ENCODE assay signal across 29 cellular contexts in the genomic region with DNA sequence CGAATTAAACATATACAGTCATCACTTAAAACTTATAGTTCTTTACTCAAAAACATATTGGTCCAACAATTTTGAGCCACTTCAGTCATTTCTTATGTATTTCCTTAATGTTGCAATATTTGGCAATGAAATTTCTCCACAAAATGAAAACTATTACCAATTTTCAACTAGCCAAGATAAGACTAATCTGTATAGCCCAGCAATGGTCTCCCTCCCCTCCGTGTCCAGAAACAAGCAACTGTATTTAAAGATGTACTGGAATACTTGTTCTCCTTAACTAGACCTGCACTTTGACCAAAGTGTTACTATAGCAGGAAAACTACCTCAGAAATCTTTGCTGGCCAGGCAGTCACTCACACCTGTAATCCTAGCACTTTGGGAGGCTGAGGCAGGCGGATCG. TPM values are rescaled to one million over a fixed set of nuclear protein-coding genes. Genes with fewer than 3 reads are reported as not detected.
DNase-seq lines count a peak whose midpoint lies in the region; ATAC-seq and TF ChIP-seq lines count a peak whose summit lies in the region.
"Had no signal": no experiment of that assay in that cellular context is flagged by ENCODE, and none has a peak within 500 bp of the region (broad histone marks: within the 10 kb centered on the region; RNA-seq: fewer than 3 reads in every experiment).

No MANE protein-coding gene starts in this region.

- no peaks in the 10 kb centered on the region for H3K79me1 ChIP-seq in trophoblast cell (ENCODE audit: low read length)

- H3K4me3 Mint-ChIP-seq in T-helper 17 cell (no peak overlapping the region), endodermal cell (no peak overlapping the region)
- H3K4me3 Mint-ChIP-seq: activated T-cell treated with anti-CD3 and anti-CD28 coated beads, Interleukin-2, amount 50 U/mL, for 4 hours; B cell; CD8-positive, alpha-beta memory T cell; central memory CD8-positive, alpha-beta T cell; natural killer cell treated with Interleukin-12 subunit alpha and Interleukin-12 subunit beta and Interleukin-15 and Interleukin-18, amount 100 ng/mL, for 72 hours had no signal

- H3K9ac ChIP-seq in GM23248 (no peak overlapping the region; the same call in 1 of the 2 replicates), endodermal cell (ENCODE audit: extremely low read depth, low read length, poor library complexity, severe bottlenecking) (no peak overlapping the region), trophoblast cell (ENCODE audit: low read length) (no peak overlapping the region), colonic mucosa (ENCODE audit: low read depth in 2 of 2, low read length in 2 of 2) (no peak overlapping the region)

- 76 to 78% methylated on average over 4 of the region's 4 CpGs for WGBS in GM23248 (ENCODE audit: low coverage in 1 of 2, low lambda C conversion rate in 2 of 2, missing lambda C conversion rate in 2 of 2), 2 experiments
- WGBS in endodermal cell (ENCODE audit: insufficient coverage in 1 of 2, insufficient read length in 1 of 2), 2 experiments, result 90 to 98% methylated on average over 2 to 4 of the region's 4 CpGs
- no CpG with 5 or more reads among the region's 4 CpGs for WGBS in trophoblast cell (ENCODE audit: extremely low coverage, insufficient coverage, insufficient read length)

- POLR2A ChIA-PET in A673 (lab: Charles Lee; ENCODE audit: low non-redundant PET), result no interaction called here

- no peak overlapping the region for H4K8ac ChIP-seq in trophoblast cell (ENCODE audit: low read depth, low read length)

- CTCF ChIA-PET in A673 (lab: Charles Lee), result no interaction called here

- ATAC-seq in T-helper 17 cell, result no peak
- ATAC-seq in activated naive CD4-positive, alpha-beta T cell treated with anti-CD3 and anti-CD28 coated beads, Interleukin-2, amount 50 U/mL, for 72 hours, result no peak
- ATAC-seq: activated T-cell treated with anti-CD3 and anti-CD28 coated beads, Interleukin-2, amount 50 U/mL, for 4 hours; mucosa of descending colon; natural killer cell treated with Interleukin-12 subunit alpha and Interleukin-12 subunit beta and Interleukin-15 and Interleukin-18, amount 100 ng/mL, for 72 hours; Right ventricle myocardium inferior had no signal

- TF ChIP-seq CTCF in endodermal cell (conservative IDR thresholded peaks at IDR 0.05) (no peak), colonic mucosa (IDR thresholded peaks at IDR 0.05) (no peak), A673 (conservative IDR thresholded peaks at IDR 0.05; ENCODE audit: low read depth, low read length) (no peak)

- intact Hi-C loops in colonic mucosa (cut with DNase I) (no loop called here), A673 (cut with micrococcal nuclease; ENCODE audit: unreplicated experiment) (no loop called here)

- H3K4me3 ChIP-seq in GM23248, result no peak overlapping the region
- H3K4me3 ChIP-seq in endodermal cell (ENCODE audit: low read length), result no peak overlapping the region
- no peak overlapping the region for H3K4me3 ChIP-seq in trophoblast cell (ENCODE audit: low read depth, low read length)
- no peak overlapping the region for H3K4me3 ChIP-seq in colonic mucosa
- no peak overlapping the region for H3K4me3 ChIP-seq in A673 (ENCODE audit: low read depth, low read length, poor library complexity, severe bottlenecking)
- H3K4me3 ChIP-seq: lung, mucosa of descending colon, suprapubic skin had no signal

- H3K36me3 ChIP-seq in GM23248 (ENCODE audit: low read depth) (peaks cover 15% of the 10 kb centered on the region), endodermal cell (ENCODE audit: control insufficient read depth, insufficient read depth, low read length) (peaks cover 60% of the 10 kb centered on the region), trophoblast cell (ENCODE audit: control insufficient read depth in 1 of 2, insufficient read depth in 2 of 2, low read length in 2 of 2) (peaks cover 15% of the 10 kb centered on the region in 2 experiments), colonic mucosa (no peaks in the 10 kb centered on the region), A673 (ENCODE audit: insufficient read depth, low read length, poor library complexity, severe bottlenecking) (peaks cover 3% of the 10 kb centered on the region)

- no peak overlapping the region for H2AFZ ChIP-seq in GM23248
- no peak overlapping the region for H2AFZ ChIP-seq in trophoblast cell (ENCODE audit: insufficient read depth, low read length, poor library complexity)

- H3K4me1 ChIP-seq in GM23248 (ENCODE audit: insufficient read depth), result peaks cover 52% of the 10 kb centered on the region
- H3K4me1 ChIP-seq in endodermal cell (ENCODE audit: control insufficient read depth, insufficient read depth, low read length), result peaks cover 4% of the 10 kb centered on the region
- H3K4me1 ChIP-seq in trophoblast cell (ENCODE audit: control insufficient read depth in 1 of 2, insufficient read depth in 2 of 2, low read length in 2 of 2), result peaks cover 0 to 5% of the 10 kb centered on the region in 2 experiments
- peaks cover 2% of the 10 kb centered on the region for H3K4me1 ChIP-seq in colonic mucosa
- no peaks in the 10 kb centered on the region for H3K4me1 ChIP-seq in A673 (ENCODE audit: insufficient read depth, low read length, poor library complexity, severe bottlenecking)

- no peaks in the 10 kb centered on the region for H3K27me3 Mint-ChIP-seq in T-helper 17 cell
- H3K27me3 Mint-ChIP-seq in endodermal cell (ENCODE audit: insufficient read depth), result no peaks in the 10 kb centered on the region
- H3K27me3 Mint-ChIP-seq: B cell; central memory CD8-positive, alpha-beta T cell; natural killer cell treated with Interleukin-12 subunit alpha and Interleukin-12 subunit beta and Interleukin-15 and Interleukin-18, amount 100 ng/mL, for 72 hours had no signal

- no peak overlapping the region for H4K91ac ChIP-seq in trophoblast cell (ENCODE audit: low read depth, low read length)

- no peaks in the 10 kb centered on the region for H3K9me2 ChIP-seq in GM23248 (ENCODE audit: insufficient read depth)

- H4K12ac ChIP-seq in trophoblast cell (ENCODE audit: low read depth, low read length), result no peak overlapping the region

- DNase-seq in GM23248, result no peak
- no peak for DNase-seq in T-helper 17 cell
- DNase-seq in endodermal cell, result no peak
- no peak for DNase-seq in trophoblast cell
- DNase-seq in activated naive CD4-positive, alpha-beta T cell treated with anti-CD3 and anti-CD28 coated beads, Interleukin-2, amount 50 U/mL, for 72 hours (ENCODE audit: low spot score in 2 of 2), result no peak
- DNase-seq in colonic mucosa, result no peak
- no peak for DNase-seq in A673 (ENCODE audit: low spot score)
- DNase-seq: ACHN; activated CD4-positive, alpha-beta T cell treated with anti-CD3 and anti-CD28 coated beads for 48 hours; activated CD8-positive, alpha-beta memory T cell treated with anti-CD3 and anti-CD28 coated beads for 24 hours; activated T-cell treated with anti-CD3 and anti-CD28 coated beads, Interleukin-2, amount 50 U/mL, for 4 hours; CD8-positive, alpha-beta memory T cell; dermis blood vessel endothelial cell; hypothalamus; mucosa of descending colon; NCI-H1436; NCI-H2081; NCI-H524 treated with DMSO at 0.1 percent for 48 hours; NK-92 treated with Interleukin-12 subunit alpha and Interleukin-12 subunit beta, amount 100 ng/mL, for 24 hours; stimulated activated naive CD4-positive, alpha-beta T cell; WERI-Rb-1 had no signal

- no peaks in the 10 kb centered on the region for H3K9me3 Mint-ChIP-seq in endodermal cell
- H3K9me3 Mint-ChIP-seq in activated naive CD4-positive, alpha-beta T cell treated with anti-CD3 and anti-CD28 coated beads, Interleukin-2, amount 50 U/mL, for 72 hours, result no peaks in the 10 kb centered on the region
- H3K9me3 Mint-ChIP-seq: activated T-cell treated with anti-CD3 and anti-CD28 coated beads, Interleukin-2, amount 50 U/mL, for 4 hours; CD8-positive, alpha-beta memory T cell; central memory CD8-positive, alpha-beta T cell; natural killer cell treated with Interleukin-12 subunit alpha and Interleukin-12 subunit beta and Interleukin-15 and Interleukin-18, amount 100 ng/mL, for 72 hours had no signal

- peak overlapping the region; percentile 66 for H3K27ac Mint-ChIP-seq in T-helper 17 cell
- peak overlapping the region; percentile 30 for H3K27ac Mint-ChIP-seq in endodermal cell
- no peak overlapping the region for H3K27ac Mint-ChIP-seq in activated naive CD4-positive, alpha-beta T cell treated with anti-CD3 and anti-CD28 coated beads, Interleukin-2, amount 50 U/mL, for 72 hours
- H3K27ac Mint-ChIP-seq: B cell; natural killer cell treated with Interleukin-12 subunit alpha and Interleukin-12 subunit beta and Interleukin-15 and Interleukin-18, amount 100 ng/mL, for 72 hours had no signal

- BruUV-seq in A673 (replicated peaks; lab: Mats Ljungman, UMichigan), result no TSS peak

- no peak overlapping the region for H3K18ac ChIP-seq in trophoblast cell (ENCODE audit: low read length)

- in situ Hi-C loops in GM23248 (cut with MboI), result no loop called here

- peaks cover 62% of the 10 kb centered on the region for H3F3A ChIP-seq in GM23248 (ENCODE audit: insufficient read depth)

- H3K79me2 ChIP-seq in GM23248 (ENCODE audit: insufficient read depth) (peaks cover 100% of the 10 kb centered on the region), trophoblast cell (ENCODE audit: control insufficient read depth, insufficient read depth, low read length, poor library complexity) (peaks cover 19% of the 10 kb centered on the region)

- H3K27ac ChIP-seq in GM23248 (peak overlapping the region; percentile 23; the same call in 1 of the 2 replicates), endodermal cell (ENCODE audit: low read depth, low read length) (no peak overlapping the region), trophoblast cell (ENCODE audit: low read depth, low read length) (no peak overlapping the region), colonic mucosa (no peak overlapping the region), A673 (ENCODE audit: low read depth, low read length, poor library complexity, severe bottlenecking) (no peak overlapping the region)
- H3K27ac ChIP-seq: HL-60, suprapubic skin, WERI-Rb-1 had no signal

- H3K9me3 ChIP-seq in GM23248 (ENCODE audit: low read depth) (no peaks in the 10 kb centered on the region), T-helper 17 cell (ENCODE audit: control insufficient read depth, low read length, poor library complexity, severe bottlenecking) (no peaks in the 10 kb centered on the region), endodermal cell (ENCODE audit: control insufficient read depth, low read length) (no peaks in the 10 kb centered on the region), trophoblast cell (ENCODE audit: insufficient read depth, low read depth, low read length) (no peaks in the 10 kb centered on the region), colonic mucosa (no peaks in the 10 kb centered on the region), A673 (ENCODE audit: low read depth, low read length, poor library complexity, severe bottlenecking) (no peaks in the 10 kb centered on the region)
- H3K9me3 ChIP-seq: mucosa of descending colon, suprapubic skin had no signal

- no peaks in the 10 kb centered on the region for H3K27me3 ChIP-seq in GM23248 (replicated peaks; ENCODE audit: insufficient read depth)
- H3K27me3 ChIP-seq in endodermal cell (ENCODE audit: control insufficient read depth, insufficient read depth, low read length, poor library complexity, severe bottlenecking), result no peaks in the 10 kb centered on the region
- H3K27me3 ChIP-seq in trophoblast cell (ENCODE audit: insufficient read depth, low read length), result no peaks in the 10 kb centered on the region
- no peaks in the 10 kb centered on the region for H3K27me3 ChIP-seq in colonic mucosa
- no peaks in the 10 kb centered on the region for H3K27me3 ChIP-seq in A673 (replicated peaks; ENCODE audit: insufficient read depth, low read depth, low read length, poor library complexity)
- H3K27me3 ChIP-seq: suprapubic skin had no signal

- H4K20me1 ChIP-seq in GM23248 (ENCODE audit: insufficient read depth), result peaks cover 65% of the 10 kb centered on the region

- H3K4me1 Mint-ChIP-seq in T-helper 17 cell (peaks cover 30% of the 10 kb centered on the region), endodermal cell (peaks cover 12% of the 10 kb centered on the region)

- H3K36me3 Mint-ChIP-seq in T-helper 17 cell (ENCODE audit: low read depth) (peaks cover 2% of the 10 kb centered on the region), endodermal cell (ENCODE audit: low read depth) (peaks cover 49% of the 10 kb centered on the region)
- H3K36me3 Mint-ChIP-seq in activated naive CD4-positive, alpha-beta T cell treated with anti-CD3 and anti-CD28 coated beads, Interleukin-2, amount 50 U/mL, for 72 hours, result peaks cover 0 to 9% of the 10 kb centered on the region in 2 donors

- no peak overlapping the region for H2BK5ac ChIP-seq in trophoblast cell (ENCODE audit: low read depth, low read length, poor library complexity)

- no peak overlapping the region for H2BK12ac ChIP-seq in trophoblast cell (ENCODE audit: low read length)

- H2AK5ac ChIP-seq in trophoblast cell (ENCODE audit: low read length), result no peak overlapping the region

- peak overlapping the region; percentile 4 for H3K4me2 ChIP-seq in GM23248 (ENCODE audit: unreplicated experiment)
- no peak overlapping the region for H3K4me2 ChIP-seq in trophoblast cell (ENCODE audit: low read length)

- no peak overlapping the region for H3K14ac ChIP-seq in trophoblast cell (ENCODE audit: low read length)

- no peak overlapping the region for H3K23ac ChIP-seq in trophoblast cell (ENCODE audit: low read length)

- peak overlapping the region; percentile 88 for H3K4ac ChIP-seq in trophoblast cell (ENCODE audit: low read depth, low read length)

- no peak overlapping the region for H2BK120ac ChIP-seq in trophoblast cell (ENCODE audit: insufficient read depth, low read length, poor library complexity)

RNA-seq across cellular contexts. Expression of a gene that starts 9.2 kb away (rescaled TPM):
- 346 and 371 TPM in 2 replicates for total RNA-seq in GM23248 (2014; rRNA removed; shearing (Covaris generic))
- polyA plus RNA-seq in GM23248 (2016; fragmentation: Nextera tagmentation; extraction: Ambion mirVana), result 743 and 770 TPM in 2 replicates
- total RNA-seq in T-helper 17 cell, result 10 to 100 TPM; 69.0 to 71.3 TPM
- total RNA-seq in endodermal cell, result 100 to 1,000 TPM; 176 to 188 TPM
- 184 TPM for polyA plus RNA-seq in endodermal cell (2013, experiment 1 of 2)
- 182 TPM for polyA plus RNA-seq in endodermal cell (2013, experiment 2 of 2)
- 324 and 347 TPM in 2 replicates for polyA plus RNA-seq in trophoblast cell (2013)
- total RNA-seq in activated naive CD4-positive, alpha-beta T cell treated with anti-CD3 and anti-CD28 coated beads, Interleukin-2, amount 50 U/mL, for 72 hours, result 10 to 100 TPM; 51.7 to 75.5 TPM
- 100 to 1,000 TPM; 213 to 250 TPM for total RNA-seq in colonic mucosa
- total RNA-seq in A673 (2021), result 70.8 and 82.2 TPM in 2 replicates

RNA-seq across cellular contexts. Expression of a gene that starts 31.9 kb away (rescaled TPM):
- 13.8 and 21.4 TPM in 2 replicates for total RNA-seq in GM23248 (2014; rRNA removed; shearing (Covaris generic))
- 14.6 and 15.7 TPM in 2 replicates for polyA plus RNA-seq in GM23248 (2016; fragmentation: Nextera tagmentation; extraction: Ambion mirVana)
- total RNA-seq in T-helper 17 cell, result 10 to 100 TPM; 30.2 to 31.7 TPM
- 10 to 100 TPM; 10.5 to 12.5 TPM for total RNA-seq in endodermal cell
- polyA plus RNA-seq in endodermal cell (2013, experiment 1 of 2), result 11.1 TPM
- polyA plus RNA-seq in endodermal cell (2013, experiment 2 of 2), result 11.3 TPM
- 7.4 TPM in 2 replicates for polyA plus RNA-seq in trophoblast cell (2013)
- total RNA-seq in activated naive CD4-positive, alpha-beta T cell treated with anti-CD3 and anti-CD28 coated beads, Interleukin-2, amount 50 U/mL, for 72 hours, result 10 to 100 TPM; 19.0 to 28.7 TPM
- 10 to 100 TPM; 24.4 to 34.5 TPM for total RNA-seq in colonic mucosa
- 12.2 and 15.3 TPM in 2 replicates for total RNA-seq in A673 (2021)

RNA-seq across cellular contexts. Expression of a gene that starts 43.8 kb away (rescaled TPM):
- total RNA-seq in GM23248 (2014; rRNA removed; shearing (Covaris generic)), result 0.54 TPM in 1 of 2 replicates, not detected in the other
- polyA plus RNA-seq in GM23248 (2016; fragmentation: Nextera tagmentation; extraction: Ambion mirVana), result 0.11 TPM in 1 of 2 replicates, not detected in the other
- total RNA-seq in T-helper 17 cell, result under 1 TPM; 0.07 to 0.23 TPM
- total RNA-seq in endodermal cell, result 1 to 10 TPM in 1 of 2 donors, under 1 TPM in 1; 0.77 to 2.2 TPM
- polyA plus RNA-seq in endodermal cell (2013, experiment 1 of 2), result not detected
- polyA plus RNA-seq in endodermal cell (2013, experiment 2 of 2), result 0.12 TPM
- 0.08 and 0.10 TPM in 2 replicates for polyA plus RNA-seq in trophoblast cell (2013)
- under 1 TPM; 0.04 to 0.05 TPM for total RNA-seq in activated naive CD4-positive, alpha-beta T cell treated with anti-CD3 and anti-CD28 coated beads, Interleukin-2, amount 50 U/mL, for 72 hours
- under 1 TPM; 0.02 to 0.05 TPM for total RNA-seq in colonic mucosa
- total RNA-seq in A673 (2021), result not detected in 2 replicates
- total RNA-seq: Right ventricle myocardium inferior; T-helper 2 cell treated with Interferon-gamma antibody and Interleukin-4, amounts not matched to agents 100 ng/mL and 5 ng/mL, for 36 hours had no signal
- polyA plus RNA-seq: CD8-positive, alpha-beta memory T cell had no signal

Comparison
In these comparisons a context has a peak if more than half of its experiments do, and no peak if none do; other contexts are left out.
1. H3K27ac Mint-ChIP-seq: peak in T-helper 17 cell (single experiment) and endodermal cell (single experiment); none in activated naive CD4-positive, alpha-beta T cell treated with anti-CD3 and anti-CD28 coated beads, Interleukin-2, amount 50 U/mL, for 72 hours (0 of 2).